Comparison of ENCODE assay signal across 14 cellular contexts in the genomic region with DNA sequence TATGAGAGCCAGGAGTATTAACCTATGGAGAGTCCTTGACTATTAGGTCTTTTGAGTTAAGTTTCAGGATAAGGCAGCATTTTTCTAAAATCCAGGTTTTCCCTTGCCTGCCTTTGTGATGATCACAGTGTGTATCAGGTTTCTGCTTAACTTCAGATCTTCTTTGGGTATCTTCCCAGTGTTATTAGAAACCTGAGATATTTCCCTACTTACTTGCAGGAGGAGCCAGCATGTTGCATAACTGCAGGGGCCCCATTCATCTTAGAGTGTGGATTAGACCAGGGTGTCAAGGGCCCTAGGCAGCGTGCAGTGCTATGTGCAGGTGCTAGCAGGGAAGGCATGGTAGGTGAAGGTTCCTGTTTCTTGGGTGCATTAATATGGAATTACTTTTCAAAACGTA.
DNase-seq lines count a peak whose midpoint lies in the region; ATAC-seq and TF ChIP-seq lines count a peak whose summit lies in the region.
"Had no signal": no experiment of that assay in that cellular context is flagged by ENCODE, and none has a peak within 500 bp of the region (broad histone marks: within the 10 kb centered on the region; RNA-seq: fewer than 3 reads in every experiment).

No MANE protein-coding gene starts in this region.

- no peak for TF ChIP-seq CTCF in osteocyte (IDR thresholded peaks at IDR 0.05)
- no peak for TF ChIP-seq CTCF in glutamatergic neuron (IDR thresholded peaks at IDR 0.05; ENCODE audit: partially characterized antibody, unreplicated experiment)

- ATAC-seq in HG03196 (IDR thresholded peaks at IDR 0.05; ENCODE audit: unreplicated experiment): no peak

- DNase-seq in EH (ENCODE audit: low read depth) (peak; percentile 44), NCI-H524 (lab: John Stamatoyannopoulos, UW) (peak; percentile 31 to 75), fibroblast of gingiva (ENCODE audit: low read depth) (peak; percentile 47), osteocyte (ENCODE audit: extremely low spot score, unreplicated experiment) (no peak), MG63 (no peak), NCI-H1105 treated with DMSO at 0.1 percent for 48 hours (lab: John Stamatoyannopoulos, UW) (no peak), glutamatergic neuron (no peak)
- DNase-seq: activated CD4-positive, alpha-beta T cell treated with anti-CD3 and anti-CD28 coated beads, Interleukin-2, amount 10 ng/mL, durations not matched to agents 7 days and 5 days; activated naive CD4-positive, alpha-beta T cell treated with anti-CD3 and anti-CD28 coated beads for 36 hours; effector memory CD4-positive, alpha-beta T cell; MM.1S; NCI-H748 treated with DMSO at 0.1 percent for 48 hours had no signal

- peaks cover 43% of the 10 kb centered on the region for H3K4me1 Mint-ChIP-seq in osteocyte (ENCODE audit: unreplicated experiment)
- H3K4me1 Mint-ChIP-seq in glutamatergic neuron (ENCODE audit: low read depth, unreplicated experiment): peaks cover 12% of the 10 kb centered on the region

- H3K27me3 Mint-ChIP-seq in osteocyte (ENCODE audit: unreplicated experiment) (no peaks in the 10 kb centered on the region), glutamatergic neuron (ENCODE audit: unreplicated experiment) (peaks cover 2% of the 10 kb centered on the region)

- H3K4me3 ChIP-seq in MG63: no peak overlapping the region
- H3K4me3 ChIP-seq: upper lobe of left lung had no signal

- no peaks in the 10 kb centered on the region for H3K9me3 ChIP-seq in MG63

- H3K27ac Mint-ChIP-seq in osteocyte (ENCODE audit: unreplicated experiment) (peak overlapping the region; percentile 92), glutamatergic neuron (ENCODE audit: unreplicated experiment) (no peak overlapping the region)
- H3K27ac Mint-ChIP-seq: activated CD4-positive, alpha-beta T cell treated with anti-CD3 and anti-CD28 coated beads, Interleukin-2, amount 10 ng/mL, durations not matched to agents 7 days and 5 days; activated naive CD4-positive, alpha-beta T cell treated with anti-CD3 and anti-CD28 coated beads for 36 hours had no signal

- no peaks in the 10 kb centered on the region for H3K9me3 Mint-ChIP-seq in osteocyte (ENCODE audit: unreplicated experiment)
- no peaks in the 10 kb centered on the region for H3K9me3 Mint-ChIP-seq in glutamatergic neuron (ENCODE audit: unreplicated experiment)
- H3K9me3 Mint-ChIP-seq: activated CD4-positive, alpha-beta T cell treated with anti-CD3 and anti-CD28 coated beads, Interleukin-2, amount 10 ng/mL, durations not matched to agents 7 days and 5 days had no signal

- no peaks in the 10 kb centered on the region for H3K36me3 ChIP-seq in MG63
- H3K36me3 ChIP-seq: upper lobe of left lung had no signal

- H3K4me3 Mint-ChIP-seq in osteocyte (ENCODE audit: unreplicated experiment): peak overlapping the region; percentile 20
- H3K4me3 Mint-ChIP-seq in glutamatergic neuron (ENCODE audit: unreplicated experiment): no peak overlapping the region
- H3K4me3 Mint-ChIP-seq: activated CD4-positive, alpha-beta T cell treated with anti-CD3 and anti-CD28 coated beads, Interleukin-2, amount 10 ng/mL, durations not matched to agents 7 days and 5 days; activated naive CD4-positive, alpha-beta T cell treated with anti-CD3 and anti-CD28 coated beads for 36 hours had no signal

- no peaks in the 10 kb centered on the region for H3K27me3 ChIP-seq in MG63
- H3K27me3 ChIP-seq: upper lobe of left lung had no signal

- H3K36me3 Mint-ChIP-seq in osteocyte (ENCODE audit: unreplicated experiment): peaks cover 2% of the 10 kb centered on the region
- peaks cover 5% of the 10 kb centered on the region for H3K36me3 Mint-ChIP-seq in glutamatergic neuron (ENCODE audit: unreplicated experiment)

Comparison
In these comparisons a context has a peak if more than half of its experiments do, and no peak if none do; other contexts are left out.
1. DNase-seq: peak in EH (single experiment), NCI-H524 (2 of 2) and fibroblast of gingiva (single experiment); none in osteocyte (single experiment), MG63 (single experiment), NCI-H1105 treated with DMSO at 0.1 percent for 48 hours (single experiment) and glutamatergic neuron (single experiment).